11 cellular contexts compared by ENCODE assay signal in genomic region chr5:93603711-93604118, GRCh38. TPM values are rescaled to one million over a fixed set of nuclear protein-coding genes. Genes with fewer than 3 reads are reported as not detected.
DNase-seq lines count a peak whose midpoint lies in the region; ATAC-seq and TF ChIP-seq lines count a peak whose summit lies in the region.
"Had no signal": no experiment of that assay in that cellular context is flagged by ENCODE, and none has a peak within 500 bp of the region (broad histone marks: within the 10 kb centered on the region; RNA-seq: fewer than 3 reads in every experiment).

No MANE protein-coding gene starts in this region.

- DNase-seq in breast epithelium (ENCODE audit: low spot score in 2 of 2) (no peak), MCF 10A (ENCODE audit: unreplicated experiment) (no peak), cerebellar cortex (ENCODE audit: low spot score) (peak; percentile 74), lung (ENCODE audit: low spot score) (no peak), upper lobe of right lung (no peak), HAP-1 (ENCODE audit: low spot score in 2 of 2) (no peak)
- DNase-seq: NCI-H187, small intestine had no signal

- H3K4me1 Mint-ChIP-seq in MCF 10A (ENCODE audit: insufficient read depth, unreplicated experiment) = peaks cover 10% of the 10 kb centered on the region

- TF ChIP-seq CTCF in breast epithelium (IDR thresholded peaks at IDR 0.05) (no peak), MCF 10A (IDR thresholded peaks at IDR 0.05; ENCODE audit: unreplicated experiment) (no peak), lung (IDR thresholded peaks at IDR 0.05; ENCODE audit: control extremely low read depth, extremely low read depth) (no peak), upper lobe of right lung (IDR thresholded peaks at IDR 0.05) (no peak)

- peaks cover 41% of the 10 kb centered on the region for H3K27me3 Mint-ChIP-seq in MCF 10A (ENCODE audit: insufficient read depth, unreplicated experiment)

- TF ChIP-seq POLR2A in breast epithelium (IDR thresholded peaks at IDR 0.05) = no peak

- intact Hi-C loops in breast epithelium (cut with DNase I; ENCODE audit: low total_unique reads) = no loop called here
- intact Hi-C loops in MCF 10A (cut with micrococcal nuclease) = loop anchor here (10.0 kb wide), 1 partner anchor 1251 kb away; no protein-coding TSS in a partner anchor
- intact Hi-C loops in upper lobe of right lung (cut with DNase I) = no loop called here

- POLR2A ChIA-PET in MCF 10A (lab: Yijun Ruan, JAX) = no interaction called here

- H3K36me3 Mint-ChIP-seq in MCF 10A (ENCODE audit: insufficient read depth, unreplicated experiment) = no peaks in the 10 kb centered on the region

- no peaks in the 10 kb centered on the region for H3K36me3 ChIP-seq in breast epithelium
- no peaks in the 10 kb centered on the region for H3K36me3 ChIP-seq in lung (ENCODE audit: control insufficient read depth in 2 of 2, insufficient read depth in 2 of 2, low read length in 2 of 2)
- H3K36me3 ChIP-seq in upper lobe of right lung = no peaks in the 10 kb centered on the region
- no peaks in the 10 kb centered on the region for H3K36me3 ChIP-seq in HAP-1 (replicated peaks)

- H3K4me3 ChIP-seq in breast epithelium (peak overlapping the region in 2 of 3 donors; percentile 46 to 58), lung (peak overlapping the region; percentile 6), upper lobe of right lung (peak overlapping the region; percentile 34), HAP-1 (no peak overlapping the region)

- H3K9me3 ChIP-seq in breast epithelium (no peaks in the 10 kb centered on the region), lung (ENCODE audit: control insufficient read depth in 2 of 2, insufficient read depth in 1 of 2, low read length in 1 of 2) (peaks cover 0 to 5% of the 10 kb centered on the region in 2 donors), upper lobe of right lung (no peaks in the 10 kb centered on the region), HAP-1 (no peaks in the 10 kb centered on the region)

- in situ Hi-C loops in HAP-1 (cut with MboI; ENCODE audit: low sequenced_read_pairs) = no loop called here

- no peak for ATAC-seq in lung (ENCODE audit: insufficient read depth, low FRiP score)
- ATAC-seq in upper lobe of right lung = peak; percentile 33
- no peak for ATAC-seq in GM19023 (IDR thresholded peaks at IDR 0.05; ENCODE audit: unreplicated experiment)
- ATAC-seq in HG02623 (IDR thresholded peaks at IDR 0.05; ENCODE audit: unreplicated experiment) = no peak

- BruUV-seq in MCF 10A (replicated peaks; lab: Mats Ljungman, UMichigan) = no TSS peak

- CTCF ChIA-PET in MCF 10A (lab: Yijun Ruan, JAX) = interaction anchor here (0.6 to 0.8 kb wide), 2 partner anchors 12 to 1000 kb away, joined by 3 to 5 read pairs; no protein-coding TSS in a partner anchor

- no peaks in the 10 kb centered on the region for H3K9me3 Mint-ChIP-seq in MCF 10A (ENCODE audit: unreplicated experiment)

- H3K27ac ChIP-seq in breast epithelium = peak overlapping the region; percentile 14 to 71
- peak overlapping the region in 1 of 2 donors; percentile 17 for H3K27ac ChIP-seq in lung (ENCODE audit: low read depth in 1 of 2, low read length in 1 of 2)
- H3K27ac ChIP-seq in upper lobe of right lung = peak overlapping the region; percentile 76
- H3K27ac ChIP-seq: C4-2B had no signal

- H3K27me3 ChIP-seq in breast epithelium (peaks cover 0 to 86% of the 10 kb centered on the region in 2 donors), lung (ENCODE audit: control insufficient read depth, insufficient read depth) (no peaks in the 10 kb centered on the region), upper lobe of right lung (peaks cover 89% of the 10 kb centered on the region), HAP-1 (ENCODE audit: low read depth) (peaks cover 26% of the 10 kb centered on the region)

- H3K27ac Mint-ChIP-seq in MCF 10A (ENCODE audit: low read depth, unreplicated experiment) = no peak overlapping the region

- H3K4me3 Mint-ChIP-seq in MCF 10A (ENCODE audit: unreplicated experiment) = no peak overlapping the region

- H3K4me1 ChIP-seq in breast epithelium (no peaks in the 10 kb centered on the region), lung (ENCODE audit: control insufficient read depth in 2 of 2, insufficient read depth in 2 of 2, low read length in 2 of 2) (peaks cover 0 to 5% of the 10 kb centered on the region in 2 donors), upper lobe of right lung (no peaks in the 10 kb centered on the region), HAP-1 (peaks cover 21% of the 10 kb centered on the region)

- 26 to 29% methylated on average over 10 of the region's 10 CpGs for WGBS in lung, 2 donors

RNA-seq across cellular contexts. Expression of gene NR2F1, which starts 20.7 kb away (rescaled TPM):
- 10 to 100 TPM in 2 of 3 donors, 1 to 10 TPM in 1; 4.6 to 63.6 (median 59.1) TPM for total RNA-seq in breast epithelium
- 1.4 and 1.7 TPM in 2 replicates for total RNA-seq in MCF 10A (2022)
- total RNA-seq in lung = 100 to 1,000 TPM in 1 of 2 donors, 10 to 100 TPM in 1; 57.3 to 104 TPM
- 10 to 100 TPM; 15.2 to 59.3 TPM for polyA plus RNA-seq in lung
- 83.2 TPM for total RNA-seq in upper lobe of right lung

RNA-seq across cellular contexts. Expression of gene NR2F1-AS1, which starts 22.7 kb away (rescaled TPM):
- 10 to 100 TPM in 2 of 3 donors, 1 to 10 TPM in 1; 7.0 to 17.4 (median 15.2) TPM for total RNA-seq in breast epithelium
- total RNA-seq in MCF 10A (2022) = 3.2 and 4.6 TPM in 2 replicates
- total RNA-seq in lung = 10 to 100 TPM in 1 of 2 donors, 1 to 10 TPM in 1; 8.9 to 50.0 TPM
- 10 to 100 TPM in 1 of 2 donors, 1 to 10 TPM in 1; 3.6 to 12.9 TPM for polyA plus RNA-seq in lung
- total RNA-seq in upper lobe of right lung = 16.2 TPM
